9 cellular contexts compared by ENCODE assay signal in genomic region chr14:34081576-34082136, GRCh38.
DNase-seq lines count a peak whose midpoint lies in the region; ATAC-seq and TF ChIP-seq lines count a peak whose summit lies in the region.
"Had no signal": no experiment of that assay in that cellular context is flagged by ENCODE, and none has a peak within 500 bp of the region (broad histone marks: within the 10 kb centered on the region; RNA-seq: fewer than 3 reads in every experiment).

No MANE protein-coding gene starts in this region.

- H3K27ac ChIP-seq in 22Rv1 (peak overlapping the region; percentile 55), SJCRH30 (peak overlapping the region; percentile 47), heart right ventricle (peak overlapping the region; percentile 79 to 97 (median 94))

- 32 to 38% methylated on average over 6 of the region's 6 CpGs for WGBS in heart right ventricle, 2 donors

- H3K9me3 Mint-ChIP-seq in HFFc6 = peaks cover 7% of the 10 kb centered on the region
- H3K9me3 Mint-ChIP-seq in activated CD4-positive, alpha-beta T cell treated with anti-CD3 and anti-CD28 coated beads, Interleukin-2, amount 10 ng/mL, durations not matched to agents 24 days and 14 days = peaks cover 3% of the 10 kb centered on the region

- H3K27ac Mint-ChIP-seq in HFFc6 = no peak overlapping the region
- no peak overlapping the region for H3K27ac Mint-ChIP-seq in activated CD4-positive, alpha-beta T cell treated with anti-CD3 and anti-CD28 coated beads, Interleukin-2, amount 10 ng/mL, durations not matched to agents 24 days and 14 days

- no peaks in the 10 kb centered on the region for H3K27me3 ChIP-seq in SJCRH30
- no peaks in the 10 kb centered on the region for H3K27me3 ChIP-seq in heart right ventricle

- intact Hi-C loops in heart right ventricle (cut with DNase I) = loop anchor here in 4 of 10 donors (2.0 to 10.0 kb wide), 5 partner anchors 17 to 153 kb away; partner anchors contain the start of gene EGLN3 (in 1 of the 4)
- intact Hi-C loops in activated CD4-positive, alpha-beta T cell treated with anti-CD3 and anti-CD28 coated beads, Interleukin-2, amount 10 ng/mL, durations not matched to agents 24 days and 14 days (cut with micrococcal nuclease) = no loop called here

- H3K4me1 Mint-ChIP-seq in HFFc6 (ENCODE audit: low read depth) = peaks cover 17% of the 10 kb centered on the region
- H3K4me1 Mint-ChIP-seq in activated CD4-positive, alpha-beta T cell treated with anti-CD3 and anti-CD28 coated beads, Interleukin-2, amount 10 ng/mL, durations not matched to agents 24 days and 14 days = peaks cover 10% of the 10 kb centered on the region

- no peak for TF ChIP-seq CTCF in 22Rv1 (IDR thresholded peaks at IDR 0.05)
- no peak for TF ChIP-seq CTCF in HFFc6 (IDR thresholded peaks at IDR 0.05)
- no peak for TF ChIP-seq CTCF in heart right ventricle (IDR thresholded peaks at IDR 0.05)

- H3K36me3 Mint-ChIP-seq in HFFc6 (ENCODE audit: low read depth) = no peaks in the 10 kb centered on the region; the same call in 1 of the 2 replicates
- H3K36me3 Mint-ChIP-seq in activated CD4-positive, alpha-beta T cell treated with anti-CD3 and anti-CD28 coated beads, Interleukin-2, amount 10 ng/mL, durations not matched to agents 24 days and 14 days (ENCODE audit: low read depth) = no peaks in the 10 kb centered on the region

- peak; percentile 53 to 89 (median 78) for ATAC-seq in heart right ventricle

- peaks cover 5% of the 10 kb centered on the region; the same call in 1 of the 2 replicates for H3K27me3 Mint-ChIP-seq in HFFc6 (ENCODE audit: insufficient read depth)
- peaks cover 26% of the 10 kb centered on the region for H3K27me3 Mint-ChIP-seq in activated CD4-positive, alpha-beta T cell treated with anti-CD3 and anti-CD28 coated beads, Interleukin-2, amount 10 ng/mL, durations not matched to agents 24 days and 14 days

- no peak overlapping the region for H3K4me3 ChIP-seq in SJCRH30
- no peak overlapping the region for H3K4me3 ChIP-seq in heart right ventricle

- H3K4me1 ChIP-seq in SJCRH30 (peaks cover 24% of the 10 kb centered on the region), heart right ventricle (peaks cover 0 to 48% (median 19%) of the 10 kb centered on the region in 9 donors)

- no peaks in the 10 kb centered on the region for H3K36me3 ChIP-seq in SJCRH30
- no peaks in the 10 kb centered on the region for H3K36me3 ChIP-seq in heart right ventricle

- no peaks in the 10 kb centered on the region for H3K9me3 ChIP-seq in SJCRH30 (replicated peaks)
- no peaks in the 10 kb centered on the region for H3K9me3 ChIP-seq in heart right ventricle

- DNase-seq in HFFc6 (peak; percentile 47), SJCRH30 (peak in 1 of 2 experiments; percentile 53), heart right ventricle (no peak), epidermal melanocyte (ENCODE audit: insufficient read length, low spot score) (no peak), NCI-H187 (lab: John Stamatoyannopoulos, UW) (no peak)
- no peak for DNase-seq in activated CD4-positive, alpha-beta T cell treated with anti-CD3 and anti-CD28 coated beads, Interleukin-2, amount 10 ng/mL, durations not matched to agents 24 days and 14 days
- no peak for DNase-seq in activated naive CD4-positive, alpha-beta T cell (lab: John Stamatoyannopoulos, UW)
- DNase-seq: T-helper 9 cell had no signal

- no peak overlapping the region for H3K4me3 Mint-ChIP-seq in HFFc6
- H3K4me3 Mint-ChIP-seq in activated CD4-positive, alpha-beta T cell treated with anti-CD3 and anti-CD28 coated beads, Interleukin-2, amount 10 ng/mL, durations not matched to agents 24 days and 14 days = no peak overlapping the region
